31 cellular contexts compared by ENCODE assay signal in genomic region chr12:27639265-27639664, GRCh38. TPM values are rescaled to one million over a fixed set of nuclear protein-coding genes. Genes with fewer than 3 reads are reported as not detected.
"Had no signal": no experiment of that assay in that cellular context is flagged by ENCODE, and none has a peak within 500 bp of the region (broad histone marks: within the 10 kb centered on the region; RNA-seq: fewer than 3 reads in every experiment).

No MANE protein-coding gene starts in this region.

- DNase-seq: activated CD4-positive, alpha-beta memory T cell treated with anti-CD3 and anti-CD28 coated beads, Interleukin-2, amount 10 ng/mL, durations not matched to agents 7 days and 5 days; activated CD4-positive, alpha-beta T cell treated with anti-CD3 and anti-CD28 coated beads for 1 hour; activated CD4-positive, alpha-beta T cell treated with anti-CD3 and anti-CD28 coated beads for 36 hours; activated CD4-positive, alpha-beta T cell treated with anti-CD3 and anti-CD28 coated beads for 48 hours; activated CD4-positive, alpha-beta T cell treated with anti-CD3 and anti-CD28 coated beads, Interleukin-2, amount 10 ng/mL, durations not matched to agents 7 days and 5 days; activated CD4-positive, alpha-beta T cell treated with anti-CD3 and anti-CD28 coated beads, Interleukin-2, amount 50 U/mL, for 48 hours; activated CD4-positive, CD25-positive, alpha-beta regulatory T cell; activated CD8-positive, alpha-beta memory T cell treated with anti-CD3 and anti-CD28 coated beads for 24 hours; activated CD8-positive, alpha-beta memory T cell treated with anti-CD3 and anti-CD28 coated beads, Interleukin-2, amount 10 ng/mL, durations not matched to agents 7 days and 5 days; activated CD8-positive, alpha-beta memory T cell treated with anti-CD3 and anti-CD28 coated beads, Interleukin-2, amount 50 U/mL, for 48 hours; activated CD8-positive, alpha-beta T cell treated with anti-CD3 and anti-CD28 coated beads, Interleukin-2, amount 10 ng/mL, durations not matched to agents 7 days and 5 days; activated effector memory CD4-positive, alpha-beta T cell treated with Interleukin-2 at 50 U/mL for 16 hours; activated gamma-delta T cell; activated naive CD4-positive, alpha-beta T cell treated with anti-CD3 and anti-CD28 coated beads, Interleukin-2, amount 10 ng/mL, durations not matched to agents 7 days and 5 days; activated naive CD4-positive, alpha-beta T cell treated with Interleukin-2 at 50 U/mL for 16 hours; activated naive CD8-positive, alpha-beta T cell treated with anti-CD3 and anti-CD28 coated beads, Interleukin-2, amount 10 ng/mL, durations not matched to agents 7 days and 5 days; activated naive CD8-positive, alpha-beta T cell treated with anti-CD3 and anti-CD28 coated beads, Interleukin-2, amount 50 U/mL, for 24 hours; activated T-cell treated with anti-CD3 and anti-CD28 coated beads, Interleukin-2, amount 50 U/mL, for 24 hours; activated T-cell treated with anti-CD3 and anti-CD28 coated beads, Interleukin-2, amount 50 U/mL, for 48 hours; amygdala; anterior cingulate cortex; caudate nucleus; cerebellar nuclear complex; T-helper 1 cell; T-helper 2 cell; T-helper 9 cell; WERI-Rb-1 had no signal

- H3K27me3 ChIP-seq: ascending aorta, cardiac muscle cell had no signal

- H3K9me3 ChIP-seq: ascending aorta had no signal

- H3K36me3 ChIP-seq: ascending aorta, cardiac muscle cell, WERI-Rb-1 had no signal

- H3K27ac ChIP-seq: ascending aorta, cardiac muscle cell, WERI-Rb-1 had no signal

- ATAC-seq: activated CD4-positive, alpha-beta T cell treated with anti-CD3 and anti-CD28 coated beads for 36 hours; activated CD4-positive, CD25-positive, alpha-beta regulatory T cell treated with anti-CD3 and anti-CD28 coated beads, Interleukin-2, amount 50 U/mL, for 24 hours; activated CD8-positive, alpha-beta memory T cell treated with anti-CD3 and anti-CD28 coated beads, Interleukin-2, amount 10 ng/mL, durations not matched to agents 7 days and 5 days; activated CD8-positive, alpha-beta T cell treated with anti-CD3 and anti-CD28 coated beads, Interleukin-2, amount 10 ng/mL, durations not matched to agents 7 days and 5 days; activated naive CD8-positive, alpha-beta T cell treated with anti-CD3 and anti-CD28 coated beads, Interleukin-2, amount 50 U/mL, for 24 hours; WTC11 had no signal

- H3K4me3 ChIP-seq: ascending aorta, cardiac muscle cell had no signal

RNA-seq across cellular contexts. Expression of gene REP15, which starts 57.0 kb away (rescaled TPM):
- total RNA-seq: activated CD4-positive, alpha-beta memory T cell treated with anti-CD3 and anti-CD28 coated beads, Interleukin-2, amount 10 ng/mL, durations not matched to agents 7 days and 5 days; activated CD4-positive, alpha-beta T cell treated with anti-CD3 and anti-CD28 coated beads for 36 hours; ascending aorta had no signal
- polyA plus RNA-seq: cardiac muscle cell had no signal
